Comparison of ENCODE assay signal across 26 cellular contexts in genomic region chr11:106770489-106771100, GRCh38.
"Had no signal": no experiment of that assay in that cellular context is flagged by ENCODE, and none has a peak within 500 bp of the region (broad histone marks: within the 10 kb centered on the region; RNA-seq: fewer than 3 reads in every experiment).

No MANE protein-coding gene starts in this region.

- H3K9me3 ChIP-seq: neutrophil, transverse colon, vagina had no signal

- H3K36me3 Mint-ChIP-seq: activated CD8-positive, alpha-beta memory T cell treated with anti-CD3 and anti-CD28 coated beads, Interleukin-2, amount 10 ng/mL, durations not matched to agents 7 days and 5 days; natural killer cell had no signal

- H3K9me3 Mint-ChIP-seq: activated naive CD8-positive, alpha-beta T cell treated with anti-CD3 and anti-CD28 coated beads, Interleukin-2, amount 50 U/mL, for 24 hours had no signal

- H3K36me3 ChIP-seq: neutrophil, transverse colon, vagina had no signal

- H3K4me3 ChIP-seq: coronary artery, transverse colon, vagina had no signal

- H3K4me1 ChIP-seq: parathyroid adenoma, transverse colon, vagina had no signal

- H3K79me2 ChIP-seq: parathyroid adenoma had no signal

- H3K27ac Mint-ChIP-seq: activated CD8-positive, alpha-beta memory T cell treated with anti-CD3 and anti-CD28 coated beads, Interleukin-2, amount 10 ng/mL, durations not matched to agents 7 days and 5 days; activated naive CD4-positive, alpha-beta T cell treated with anti-CD3 and anti-CD28 coated beads for 36 hours; activated naive CD8-positive, alpha-beta T cell treated with anti-CD3 and anti-CD28 coated beads, Interleukin-2, amount 50 U/mL, for 24 hours; activated T-helper 2 cell treated with anti-CD3 and anti-CD28 coated beads, Interferon-gamma antibody, Interleukin-2, Interleukin-4, amounts not matched to agents 10 μg/mL and 5 μg/mL and 100 μg/mL, durations not matched to agents 14 hours and 24 hours and 36 hours; natural killer cell had no signal

- ATAC-seq: activated CD8-positive, alpha-beta memory T cell treated with anti-CD3 and anti-CD28 coated beads, Interleukin-2, amount 10 ng/mL, durations not matched to agents 7 days and 5 days; activated naive CD8-positive, alpha-beta T cell treated with anti-CD3 and anti-CD28 coated beads, Interleukin-2, amount 50 U/mL, for 24 hours; left ventricle myocardium superior; natural killer cell had no signal

- H3K4me3 Mint-ChIP-seq: activated CD8-positive, alpha-beta memory T cell treated with anti-CD3 and anti-CD28 coated beads, Interleukin-2, amount 10 ng/mL, durations not matched to agents 7 days and 5 days; activated naive CD4-positive, alpha-beta T cell treated with anti-CD3 and anti-CD28 coated beads for 36 hours; activated naive CD8-positive, alpha-beta T cell treated with anti-CD3 and anti-CD28 coated beads, Interleukin-2, amount 50 U/mL, for 24 hours; natural killer cell had no signal

- H3K27ac ChIP-seq: coronary artery, neutrophil, parathyroid adenoma, transverse colon, vagina, VCaP had no signal

- H2AFZ ChIP-seq: parathyroid adenoma had no signal

- H3K9ac ChIP-seq: parathyroid adenoma had no signal

- H3K27me3 Mint-ChIP-seq: activated CD8-positive, alpha-beta memory T cell treated with anti-CD3 and anti-CD28 coated beads, Interleukin-2, amount 10 ng/mL, durations not matched to agents 7 days and 5 days; activated naive CD8-positive, alpha-beta T cell treated with anti-CD3 and anti-CD28 coated beads, Interleukin-2, amount 50 U/mL, for 24 hours had no signal

- FAIRE-seq: astrocyte, endothelial cell of umbilical vein, keratinocyte had no signal

- H3K4me1 Mint-ChIP-seq: activated CD8-positive, alpha-beta memory T cell treated with anti-CD3 and anti-CD28 coated beads, Interleukin-2, amount 10 ng/mL, durations not matched to agents 7 days and 5 days; activated naive CD8-positive, alpha-beta T cell treated with anti-CD3 and anti-CD28 coated beads, Interleukin-2, amount 50 U/mL, for 24 hours; natural killer cell had no signal

- DNase-seq: activated CD4-positive, alpha-beta T cell treated with anti-CD3 and anti-CD28 coated beads for 1 hour; activated CD4-positive, alpha-beta T cell treated with anti-CD3 and anti-CD28 coated beads, Interleukin-2, amount 50 U/mL, for 4 hours; activated CD8-positive, alpha-beta memory T cell treated with anti-CD3 and anti-CD28 coated beads, Interleukin-2, amount 10 ng/mL, durations not matched to agents 7 days and 5 days; activated naive CD4-positive, alpha-beta T cell treated with anti-CD3 and anti-CD28 coated beads for 36 hours; activated naive CD8-positive, alpha-beta T cell treated with anti-CD3 and anti-CD28 coated beads, Interleukin-2, amount 50 U/mL, for 24 hours; activated T-cell treated with anti-CD3 and anti-CD28 coated beads, Interleukin-2, amount 50 U/mL, for 1 hour; caudate nucleus; effector CD8-positive, alpha-beta T cell; left ventricle myocardium superior; mesendoderm; natural killer cell; stimulated activated CD4-positive, alpha-beta T cell treated with anti-CD3 and anti-CD28 coated beads, Interleukin-15, amount 100 ng/mL, for 24 hours; stimulated activated CD4-positive, alpha-beta T cell treated with anti-CD3 and anti-CD28 coated beads, Interleukin-4, amount 100 ng/mL, for 4 hours; stimulated activated CD8-positive, alpha-beta memory T cell treated with anti-CD3 and anti-CD28 coated beads, Interleukin-4, amount 100 ng/mL, for 48 hours; stimulated activated naive CD4-positive, alpha-beta T cell treated with Interleukin-2 at 50 U/mL for 16 hours; substantia nigra; transverse colon had no signal

- H3K27me3 ChIP-seq: neutrophil, transverse colon, vagina had no signal
